ENCODE assay signal across 9 cellular contexts in the genomic region with DNA sequence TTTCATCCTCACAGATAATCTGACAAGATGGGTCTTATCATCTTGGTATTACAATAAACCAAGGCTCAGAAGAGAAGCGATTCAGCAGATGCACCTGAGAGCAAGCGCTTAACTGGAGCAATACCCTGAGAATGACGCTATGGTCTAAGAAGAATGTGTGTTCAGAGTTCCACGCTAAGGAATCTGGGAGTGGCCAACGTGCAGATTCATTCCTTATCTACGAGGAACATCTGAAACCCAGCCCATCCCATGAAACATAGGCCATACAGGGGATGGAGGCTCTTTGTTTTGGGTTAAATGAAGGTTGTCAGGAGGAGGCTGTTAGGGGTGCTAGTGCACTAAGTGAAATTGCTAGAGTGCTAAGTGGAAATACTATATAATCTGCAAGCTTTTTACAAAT. TPM values are rescaled to one million over a fixed set of nuclear protein-coding genes. Genes with fewer than 3 reads are reported as not detected.
DNase-seq lines count a peak whose midpoint lies in the region; ATAC-seq and TF ChIP-seq lines count a peak whose summit lies in the region.
"Had no signal": no experiment of that assay in that cellular context is flagged by ENCODE, and none has a peak within 500 bp of the region (broad histone marks: within the 10 kb centered on the region; RNA-seq: fewer than 3 reads in every experiment).

No MANE protein-coding gene starts in this region.

- H3K27me3 Mint-ChIP-seq in activated CD4-positive, alpha-beta T cell treated with anti-CD3 and anti-CD28 coated beads for 36 hours = no peaks in the 10 kb centered on the region

- peaks cover 10% of the 10 kb centered on the region for H3K9me3 Mint-ChIP-seq in activated CD4-positive, alpha-beta T cell treated with anti-CD3 and anti-CD28 coated beads for 36 hours (ENCODE audit: low read depth)

- H3K9me3 ChIP-seq in trophoblast cell (ENCODE audit: insufficient read depth, low read depth, low read length) = peaks cover 5% of the 10 kb centered on the region

- intact Hi-C loops in activated CD4-positive, alpha-beta T cell treated with anti-CD3 and anti-CD28 coated beads for 36 hours (cut with DNase I, micrococcal nuclease) = loop anchor here in 1 of 2 experiments (5.0 kb wide), 2 partner anchors 98 to 577 kb away; no protein-coding TSS in a partner anchor

- H3K79me1 ChIP-seq in trophoblast cell (ENCODE audit: low read length) = no peaks in the 10 kb centered on the region

- H3K4me3 Mint-ChIP-seq in activated CD4-positive, alpha-beta T cell treated with anti-CD3 and anti-CD28 coated beads for 36 hours = no peak overlapping the region

- WGBS in trophoblast cell (ENCODE audit: extremely low coverage, insufficient coverage, insufficient read length) = no CpG with 5 or more reads among the region's 6 CpGs

- no peak for DNase-seq in activated CD4-positive, alpha-beta T cell treated with anti-CD3 and anti-CD28 coated beads for 36 hours
- DNase-seq in activated CD4-positive, alpha-beta T cell treated with anti-CD3 and anti-CD28 coated beads, Interleukin-2, amount 50 U/mL, for 48 hours = no peak
- DNase-seq in NCI-H226 (peak; percentile 63), cardiac fibroblast (ENCODE audit: low read depth in 2 of 2) (peak; percentile 13 to 48), trophoblast cell (peak; percentile 55 to 83), NCI-H2029 treated with DMSO at 0.1 percent for 48 hours (lab: John Stamatoyannopoulos, UW) (no peak), GM10266 (ENCODE audit: extremely low spot score) (no peak)

- no peaks in the 10 kb centered on the region for H3K36me3 ChIP-seq in trophoblast cell (ENCODE audit: control insufficient read depth in 1 of 2, insufficient read depth in 2 of 2, low read length in 2 of 2)

- no peak overlapping the region for H4K8ac ChIP-seq in trophoblast cell (ENCODE audit: low read depth, low read length)

- H3K18ac ChIP-seq in trophoblast cell (ENCODE audit: low read length) = no peak overlapping the region

- no peak overlapping the region for H2BK12ac ChIP-seq in trophoblast cell (ENCODE audit: low read length)

- H3K27ac ChIP-seq in trophoblast cell (ENCODE audit: low read depth, low read length) = no peak overlapping the region

- H3K14ac ChIP-seq in trophoblast cell (ENCODE audit: low read length) = no peak overlapping the region

- no peak overlapping the region for H2BK5ac ChIP-seq in trophoblast cell (ENCODE audit: low read depth, low read length, poor library complexity)

- no peak overlapping the region for H4K91ac ChIP-seq in trophoblast cell (ENCODE audit: low read depth, low read length)

- H3K4ac ChIP-seq in trophoblast cell (ENCODE audit: low read depth, low read length) = no peak overlapping the region

- no peak overlapping the region for H2BK120ac ChIP-seq in trophoblast cell (ENCODE audit: insufficient read depth, low read length, poor library complexity)

- no peak overlapping the region for H2AFZ ChIP-seq in trophoblast cell (ENCODE audit: insufficient read depth, low read length, poor library complexity)

- no peak for TF ChIP-seq CTCF in cardiac fibroblast (IDR thresholded peaks at IDR 0.05; ENCODE audit: low read depth, low read length)
- no peak for TF ChIP-seq CTCF in GM10266 (IDR thresholded peaks at IDR 0.05; ENCODE audit: control insufficient read depth, insufficient read depth, low read depth, missing control alignments)

- CTCF ChIA-PET in activated CD4-positive, alpha-beta T cell treated with anti-CD3 and anti-CD28 coated beads for 36 hours (lab: Charles Lee) = interaction anchor here (2.8 kb wide), 1 partner anchor 60 kb away, joined by 10 read pairs; no protein-coding TSS in a partner anchor

- H3K27ac Mint-ChIP-seq in activated CD4-positive, alpha-beta T cell treated with anti-CD3 and anti-CD28 coated beads for 36 hours = peak overlapping the region; percentile 76

- no peak overlapping the region for H3K9ac ChIP-seq in trophoblast cell (ENCODE audit: low read length)

- H3K27me3 ChIP-seq in trophoblast cell (ENCODE audit: insufficient read depth, low read length) = no peaks in the 10 kb centered on the region

- no peak for ATAC-seq in activated CD4-positive, alpha-beta T cell treated with anti-CD3 and anti-CD28 coated beads for 36 hours
- ATAC-seq in GM21786 (IDR thresholded peaks at IDR 0.05; ENCODE audit: unreplicated experiment) = no peak
- ATAC-seq: right cardiac atrium had no signal

- no peaks in the 10 kb centered on the region for H3K79me2 ChIP-seq in trophoblast cell (ENCODE audit: control insufficient read depth, insufficient read depth, low read length, poor library complexity)

- peaks cover 2% of the 10 kb centered on the region for H3K36me3 Mint-ChIP-seq in activated CD4-positive, alpha-beta T cell treated with anti-CD3 and anti-CD28 coated beads for 36 hours (ENCODE audit: low read depth)

- no peaks in the 10 kb centered on the region for H3K4me1 ChIP-seq in trophoblast cell (ENCODE audit: control insufficient read depth in 1 of 2, insufficient read depth in 2 of 2, low read length in 2 of 2)

- H3K4me2 ChIP-seq in trophoblast cell (ENCODE audit: low read length) = no peak overlapping the region

- peaks cover 88% of the 10 kb centered on the region for H3K4me1 Mint-ChIP-seq in activated CD4-positive, alpha-beta T cell treated with anti-CD3 and anti-CD28 coated beads for 36 hours

- H4K12ac ChIP-seq in trophoblast cell (ENCODE audit: low read depth, low read length) = no peak overlapping the region

- H3K4me3 ChIP-seq in cardiac fibroblast (replicated peaks in 1 of 2; ENCODE audit: low read depth in 2 of 2, low read length in 2 of 2) (no peak overlapping the region), trophoblast cell (ENCODE audit: low read depth, low read length) (no peak overlapping the region)

- no peak overlapping the region for H2AK5ac ChIP-seq in trophoblast cell (ENCODE audit: low read length)

- POLR2A ChIA-PET in activated CD4-positive, alpha-beta T cell treated with anti-CD3 and anti-CD28 coated beads for 36 hours (lab: Charles Lee) = no interaction called here

- H3K23ac ChIP-seq in trophoblast cell (ENCODE audit: low read length) = no peak overlapping the region

RNA-seq across cellular contexts. Expression of a gene that starts 28.5 kb away (rescaled TPM):
- total RNA-seq in activated CD4-positive, alpha-beta T cell treated with anti-CD3 and anti-CD28 coated beads for 36 hours = 10 to 100 TPM in 1 of 2 experiments, 1 to 10 TPM in 1; 9.8 to 10.4 TPM
- 1.7 and 1.8 TPM in 2 replicates for polyA plus RNA-seq in trophoblast cell (2013)

Comparison
In these comparisons a context has a peak if more than half of its experiments do, and no peak if none do; other contexts are left out.
1. DNase-seq: peak in NCI-H226 (single experiment), cardiac fibroblast (2 of 2) and trophoblast cell (2 of 2); none in activated CD4-positive, alpha-beta T cell treated with anti-CD3 and anti-CD28 coated beads for 36 hours (single experiment), activated CD4-positive, alpha-beta T cell treated with anti-CD3 and anti-CD28 coated beads, Interleukin-2, amount 50 U/mL, for 48 hours (0 of 2), NCI-H2029 treated with DMSO at 0.1 percent for 48 hours (single experiment) and GM10266 (single experiment).